ENCODE assay signal across 8 cellular contexts in genomic region chr4:1721003-1721665, GRCh38. TPM values are rescaled to one million over a fixed set of nuclear protein-coding genes. Genes with fewer than 3 reads are reported as not detected.
DNase-seq lines count a peak whose midpoint lies in the region; ATAC-seq and TF ChIP-seq lines count a peak whose summit lies in the region.

TSS of gene TACC3 (plus strand) at chr4:1721521. CDS start at chr4:1723422, 1,901 bp downstream.
TSS of gene TMEM129 (minus strand) at chr4:1721323. CDS start at chr4:1720837, 486 bp downstream.

- H4K20me1 ChIP-seq in Loucy (ENCODE audit: insufficient read depth, low read length, poor library complexity, severe bottlenecking) = peaks cover 54% of the 10 kb centered on the region

- peak; percentile 92 for ATAC-seq in RWPE2 (ENCODE audit: low read depth)
- ATAC-seq in naive thymus-derived CD8-positive, alpha-beta T cell = peak; percentile 86 to 88

- no peaks in the 10 kb centered on the region for H3K9me3 ChIP-seq in Loucy (ENCODE audit: insufficient read depth, low read depth, low read length)
- H3K9me3 ChIP-seq in RWPE2 (ENCODE audit: severe bottlenecking) = no peaks in the 10 kb centered on the region

- no peaks in the 10 kb centered on the region for H3K9me2 ChIP-seq in Loucy (replicated peaks; ENCODE audit: low read depth, low read length)

- H2AFZ ChIP-seq in Loucy (ENCODE audit: low read length) = peak within 1 kb of the TSS; percentile 62

- peaks cover 58% of the 10 kb centered on the region for H3K36me3 Mint-ChIP-seq in activated T-helper 2 cell treated with anti-CD3 and anti-CD28 coated beads, Interferon-gamma antibody, Interleukin-2, Interleukin-4, amounts not matched to agents 10 μg/mL and 5 μg/mL and 100 μg/mL, durations not matched to agents 14 hours and 24 hours and 36 hours (ENCODE audit: low read depth)
- peaks cover 0 to 9% (median 1%) of the 10 kb centered on the region in 3 donors for H3K36me3 Mint-ChIP-seq in naive thymus-derived CD8-positive, alpha-beta T cell

- H3K27me3 Mint-ChIP-seq in activated T-helper 2 cell treated with anti-CD3 and anti-CD28 coated beads, Interferon-gamma antibody, Interleukin-2, Interleukin-4, amounts not matched to agents 10 μg/mL and 5 μg/mL and 100 μg/mL, durations not matched to agents 14 hours and 24 hours and 36 hours (ENCODE audit: low read depth) = no peaks in the 10 kb centered on the region
- H3K27me3 Mint-ChIP-seq in naive thymus-derived CD8-positive, alpha-beta T cell = no peaks in the 10 kb centered on the region

- no peaks in the 10 kb centered on the region for H3F3A ChIP-seq in Loucy (ENCODE audit: low read depth)

- peaks cover 36% of the 10 kb centered on the region for H3K4me1 Mint-ChIP-seq in activated T-helper 2 cell treated with anti-CD3 and anti-CD28 coated beads, Interferon-gamma antibody, Interleukin-2, Interleukin-4, amounts not matched to agents 10 μg/mL and 5 μg/mL and 100 μg/mL, durations not matched to agents 14 hours and 24 hours and 36 hours (ENCODE audit: low read depth)
- H3K4me1 Mint-ChIP-seq in naive thymus-derived CD8-positive, alpha-beta T cell = peaks cover 24 to 65% (median 58%) of the 10 kb centered on the region in 4 donors

- H3K9ac ChIP-seq in Loucy (ENCODE audit: low read depth, low read length, poor library complexity, severe bottlenecking) = peak within 1 kb of the TSS; percentile 97

- TF ChIP-seq CTCF in Loucy (conservative IDR thresholded peaks at IDR 0.05; ENCODE audit: low read length) (no peak), RWPE2 (IDR thresholded peaks at IDR 0.05; ENCODE audit: poor library complexity, severe bottlenecking) (no peak), fibroblast of mammary gland (conservative IDR thresholded peaks at IDR 0.05; ENCODE audit: control insufficient read depth, insufficient read depth, low read depth, low read length) (no peak)

- H3K4me3 ChIP-seq in H7 (ENCODE audit: insufficient read depth, low read depth, low read length) (peak within 1 kb of the TSS; percentile 98), Loucy (ENCODE audit: low read length, poor library complexity, severe bottlenecking) (peak within 1 kb of the TSS; percentile 99), RWPE2 (ENCODE audit: severe bottlenecking) (peak within 1 kb of the TSS; percentile 58), fibroblast of mammary gland (ENCODE audit: control insufficient read depth, low read depth, low read length) (peak within 1 kb of the TSS; percentile 75)

- no peaks in the 10 kb centered on the region for H3K27me3 ChIP-seq in H7 (ENCODE audit: control insufficient read depth, insufficient read depth, low read length)
- H3K27me3 ChIP-seq in Loucy (ENCODE audit: insufficient read depth, low read length, poor library complexity, severe bottlenecking) = no peaks in the 10 kb centered on the region
- H3K27me3 ChIP-seq in RWPE2 (ENCODE audit: insufficient read depth, poor library complexity, severe bottlenecking) = no peaks in the 10 kb centered on the region

- H3K27ac Mint-ChIP-seq in activated T-helper 2 cell treated with anti-CD3 and anti-CD28 coated beads, Interferon-gamma antibody, Interleukin-2, Interleukin-4, amounts not matched to agents 10 μg/mL and 5 μg/mL and 100 μg/mL, durations not matched to agents 14 hours and 24 hours and 36 hours = peak within 1 kb of the TSS; percentile 99
- peak within 1 kb of the TSS; percentile 96 to 100 (median 99) for H3K27ac Mint-ChIP-seq in naive thymus-derived CD8-positive, alpha-beta T cell

- H3K9me3 Mint-ChIP-seq in activated T-helper 2 cell treated with anti-CD3 and anti-CD28 coated beads, Interferon-gamma antibody, Interleukin-2, Interleukin-4, amounts not matched to agents 10 μg/mL and 5 μg/mL and 100 μg/mL, durations not matched to agents 14 hours and 24 hours and 36 hours = no peaks in the 10 kb centered on the region
- H3K9me3 Mint-ChIP-seq in naive thymus-derived CD8-positive, alpha-beta T cell = no peaks in the 10 kb centered on the region

- peak within 1 kb of the TSS; percentile 63 for H3K27ac ChIP-seq in RWPE2 (ENCODE audit: poor library complexity, severe bottlenecking)

- intact Hi-C loops in activated T-helper 2 cell treated with anti-CD3 and anti-CD28 coated beads, Interferon-gamma antibody, Interleukin-2, Interleukin-4, amounts not matched to agents 10 μg/mL and 5 μg/mL and 100 μg/mL, durations not matched to agents 14 hours and 24 hours and 36 hours (cut with micrococcal nuclease) = loop anchor here (1.0 to 2.0 kb wide), 3 partner anchors 9 to 522 kb away; partner anchors contain the start of genes HAUS3, NSD2, POLN and SLBP

- H3K36me3 ChIP-seq in H7 (replicated peaks; ENCODE audit: control insufficient read depth, insufficient read depth, low read length) (peaks cover 25% of the 10 kb centered on the region), Loucy (ENCODE audit: insufficient read depth, low read length) (peaks cover 25% of the 10 kb centered on the region; the same call in 1 of the 2 replicates), RWPE2 (ENCODE audit: low read depth) (peaks cover 49% of the 10 kb centered on the region)

- peaks cover 93% of the 10 kb centered on the region for H3K79me2 ChIP-seq in Loucy (ENCODE audit: insufficient read depth, low read length)

- H3K4me1 ChIP-seq in Loucy (ENCODE audit: insufficient read depth, low read length, poor library complexity, severe bottlenecking) (peaks cover 19% of the 10 kb centered on the region), RWPE2 (ENCODE audit: insufficient read depth, poor library complexity, severe bottlenecking) (peaks cover 5% of the 10 kb centered on the region)

- H3K4me2 ChIP-seq in Loucy (ENCODE audit: low read depth, low read length, poor library complexity, severe bottlenecking) = peak within 1 kb of the TSS; percentile 97

- H3K4me3 Mint-ChIP-seq in activated T-helper 2 cell treated with anti-CD3 and anti-CD28 coated beads, Interferon-gamma antibody, Interleukin-2, Interleukin-4, amounts not matched to agents 10 μg/mL and 5 μg/mL and 100 μg/mL, durations not matched to agents 14 hours and 24 hours and 36 hours (ENCODE audit: low read depth) = peak within 1 kb of the TSS; percentile 97
- H3K4me3 Mint-ChIP-seq in naive thymus-derived CD8-positive, alpha-beta T cell = peak within 1 kb of the TSS; percentile 84 to 95 (median 91)

- POLR2A ChIA-PET in naive thymus-derived CD8-positive, alpha-beta T cell (lab: Charles Lee) = interaction anchor here (0.9 to 4.5 kb wide), 4 partner anchors 8 to 375 kb away, joined by 3 to 124 read pairs (median 10); partner anchors contain the start of gene SLBP

- peak; percentile 90 for DNase-seq in ELR (ENCODE audit: low read depth)
- DNase-seq in H7 = peak; percentile 100
- DNase-seq in RWPE2 (ENCODE audit: low spot score) = peak; percentile 98
- DNase-seq in activated T-helper 2 cell treated with anti-CD3 and anti-CD28 coated beads, Interferon-gamma antibody, Interleukin-2, Interleukin-4, amounts not matched to agents 10 μg/mL and 5 μg/mL and 100 μg/mL, durations not matched to agents 14 hours and 24 hours and 36 hours (ENCODE audit: low spot score) = peak; percentile 92
- DNase-seq in fibroblast of mammary gland (ENCODE audit: low read depth) = peak; percentile 84
- DNase-seq in naive thymus-derived CD8-positive, alpha-beta T cell = peak; percentile 91 to 98 (median 96)
- peak; percentile 94 to 97 (median 96) for DNase-seq in stimulated activated naive CD4-positive, alpha-beta T cell (lab: John Stamatoyannopoulos, UW)

RNA-seq across cellular contexts. Expression of gene TACC3, which starts in this region (rescaled TPM):
- total RNA-seq in H7 (2014; rRNA removed; shearing (Covaris generic)) = 54.0 and 69.0 TPM in 2 replicates
- 137 and 141 TPM in 2 replicates for total RNA-seq in activated T-helper 2 cell treated with anti-CD3 and anti-CD28 coated beads, Interferon-gamma antibody, Interleukin-2, Interleukin-4, amounts not matched to agents 10 μg/mL and 5 μg/mL and 100 μg/mL, durations not matched to agents 14 hours and 24 hours and 36 hours
- 100 to 1,000 TPM; 145 to 150 TPM for total RNA-seq in naive thymus-derived CD8-positive, alpha-beta T cell
- polyA plus RNA-seq in naive thymus-derived CD8-positive, alpha-beta T cell = 10 to 100 TPM; 38.7 to 91.6 (median 61.2) TPM

RNA-seq across cellular contexts. Expression of gene TMEM129, which starts in this region (rescaled TPM):
- total RNA-seq in H7 (2014; rRNA removed; shearing (Covaris generic)) = 69.7 and 86.0 TPM in 2 replicates
- 23.5 and 27.1 TPM in 2 replicates for total RNA-seq in activated T-helper 2 cell treated with anti-CD3 and anti-CD28 coated beads, Interferon-gamma antibody, Interleukin-2, Interleukin-4, amounts not matched to agents 10 μg/mL and 5 μg/mL and 100 μg/mL, durations not matched to agents 14 hours and 24 hours and 36 hours
- 10 to 100 TPM; 34.0 to 35.2 TPM for total RNA-seq in naive thymus-derived CD8-positive, alpha-beta T cell
- 10 to 100 TPM; 26.9 to 41.7 (median 28.4) TPM for polyA plus RNA-seq in naive thymus-derived CD8-positive, alpha-beta T cell

Comparison
In these comparisons a context has a peak if more than half of its experiments do, and no peak if none do; other contexts are left out.
1. Peak in every context shown above with its lines: DNase-seq, ATAC-seq, H3K4me3 ChIP-seq and H3K27ac ChIP-seq.